ENCODE assay signal across 10 cellular contexts in the genomic region with DNA sequence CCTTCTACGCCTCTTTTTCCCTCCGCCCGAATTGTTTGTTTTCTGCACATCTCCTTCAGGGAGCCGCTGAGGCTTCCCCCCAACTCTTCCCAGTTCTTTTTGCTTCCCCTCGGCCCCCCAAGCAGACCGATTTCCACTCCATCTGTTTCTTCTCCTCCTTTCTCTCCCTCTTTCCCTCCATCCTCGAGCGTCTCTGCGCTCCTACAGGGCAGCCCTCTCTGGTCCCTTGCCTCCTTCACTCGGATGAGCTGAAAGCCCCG. TPM values are rescaled to one million over a fixed set of nuclear protein-coding genes. Genes with fewer than 3 reads are reported as not detected.
DNase-seq lines count a peak whose midpoint lies in the region; ATAC-seq and TF ChIP-seq lines count a peak whose summit lies in the region.
"Had no signal": no experiment of that assay in that cellular context is flagged by ENCODE, and none has a peak within 500 bp of the region (broad histone marks: within the 10 kb centered on the region; RNA-seq: fewer than 3 reads in every experiment).

No MANE protein-coding gene starts in this region.

- WGBS in heart left ventricle, 4 donors, result 3 to 6% (median 5%) methylated on average over 11 of the region's 11 CpGs
- no CpG with 5 or more reads among the region's 11 CpGs for WGBS in mesendoderm (ENCODE audit: extremely low coverage, insufficient coverage, low lambda C conversion rate)

- H3K23ac ChIP-seq in mesendoderm (ENCODE audit: low read length), result no peak overlapping the region

- H3K9me3 ChIP-seq in heart left ventricle (no peaks in the 10 kb centered on the region), vagina (no peaks in the 10 kb centered on the region)

- DNase-seq in heart left ventricle, result no peak
- no peak for DNase-seq in left cardiac atrium
- DNase-seq in activated naive CD8-positive, alpha-beta T cell treated with anti-CD3 and anti-CD28 coated beads for 36 hours, result no peak
- DNase-seq in mesendoderm, result no peak
- DNase-seq in vagina (ENCODE audit: extremely low spot score in 2 of 2), result no peak
- DNase-seq in NCI-H2171 (lab: John Stamatoyannopoulos, UW), result no peak
- DNase-seq in HPDE6-E6E7 (ENCODE audit: extremely low spot score), result no peak
- DNase-seq: Kasumi-1 had no signal

- TF ChIP-seq CTCF in heart left ventricle (IDR thresholded peaks at IDR 0.05) (no peak), vagina (IDR thresholded peaks at IDR 0.05) (no peak)

- no peak overlapping the region for H3K18ac ChIP-seq in mesendoderm (ENCODE audit: low read length)

- intact Hi-C loops in heart left ventricle (cut with DNase I), result loop anchor here in 1 of 10 donors (5.0 kb wide), 1 partner anchor 300 kb away; no protein-coding TSS in a partner anchor
- intact Hi-C loops in left cardiac atrium (cut with DNase I), result no loop called here
- intact Hi-C loops in vagina (cut with DNase I), result no loop called here

- H3K36me3 Mint-ChIP-seq in activated naive CD8-positive, alpha-beta T cell treated with anti-CD3 and anti-CD28 coated beads for 36 hours, result peaks cover 2% of the 10 kb centered on the region

- TF ChIP-seq POLR2A in heart left ventricle (IDR thresholded peaks at IDR 0.05), result no peak
- no peak for TF ChIP-seq POLR2A in vagina (IDR thresholded peaks at IDR 0.05)

- peaks cover 0 to 60% (median 40%) of the 10 kb centered on the region in 12 donors for H3K4me1 ChIP-seq in heart left ventricle
- H3K4me1 ChIP-seq in mesendoderm (ENCODE audit: control insufficient read depth, low read depth, low read length), result peaks cover 6% of the 10 kb centered on the region
- H3K4me1 ChIP-seq in vagina, result peaks cover 62% of the 10 kb centered on the region

- no peak overlapping the region for H3K27ac Mint-ChIP-seq in activated naive CD8-positive, alpha-beta T cell treated with anti-CD3 and anti-CD28 coated beads for 36 hours

- no peak overlapping the region for H2BK15ac ChIP-seq in mesendoderm (replicated peaks; ENCODE audit: low read depth)

- peak overlapping the region; percentile 10 to 54 (median 44) for H3K4me3 ChIP-seq in heart left ventricle
- no peak overlapping the region for H3K4me3 ChIP-seq in mesendoderm (ENCODE audit: low read length)
- H3K4me3 ChIP-seq in vagina, result peak overlapping the region; percentile 10 to 42

- peaks cover 67 to 100% (median 95%) of the 10 kb centered on the region in 9 donors for H3K27me3 ChIP-seq in heart left ventricle
- H3K27me3 ChIP-seq in mesendoderm (ENCODE audit: insufficient read depth, low read length, poor library complexity), result peaks cover 92% of the 10 kb centered on the region
- H3K27me3 ChIP-seq in vagina, result peaks cover 14% of the 10 kb centered on the region

- H4K8ac ChIP-seq in mesendoderm (ENCODE audit: low read depth, low read length), result no peak overlapping the region

- peaks cover 100% of the 10 kb centered on the region for H3K27me3 Mint-ChIP-seq in activated naive CD8-positive, alpha-beta T cell treated with anti-CD3 and anti-CD28 coated beads for 36 hours

- peaks cover 69% of the 10 kb centered on the region for H3K4me1 Mint-ChIP-seq in activated naive CD8-positive, alpha-beta T cell treated with anti-CD3 and anti-CD28 coated beads for 36 hours

- H3K9ac ChIP-seq in mesendoderm (ENCODE audit: low read length), result no peak overlapping the region

- H3K4me2 ChIP-seq in mesendoderm (ENCODE audit: low read length), result peak overlapping the region; percentile 62

- peak overlapping the region; percentile 69 for H3K4me3 Mint-ChIP-seq in activated naive CD8-positive, alpha-beta T cell treated with anti-CD3 and anti-CD28 coated beads for 36 hours

- no peak overlapping the region for H3K56ac ChIP-seq in mesendoderm (ENCODE audit: low read length)

- H3K79me1 ChIP-seq in mesendoderm (ENCODE audit: low read length), result no peaks in the 10 kb centered on the region

- no peaks in the 10 kb centered on the region for H3K9me3 Mint-ChIP-seq in activated naive CD8-positive, alpha-beta T cell treated with anti-CD3 and anti-CD28 coated beads for 36 hours

- H2BK120ac ChIP-seq in mesendoderm (ENCODE audit: low read depth, low read length), result no peak overlapping the region

- H3K36me3 ChIP-seq in heart left ventricle (no peaks in the 10 kb centered on the region), mesendoderm (ENCODE audit: control insufficient read depth, insufficient read depth, low read length) (no peaks in the 10 kb centered on the region), vagina (no peaks in the 10 kb centered on the region)

- no peak overlapping the region for H2AK5ac ChIP-seq in mesendoderm (ENCODE audit: low read length)

- no peak overlapping the region for H4K5ac ChIP-seq in mesendoderm (ENCODE audit: low read length)

- H3K4ac ChIP-seq in mesendoderm (ENCODE audit: low read depth, low read length), result no peak overlapping the region

- H2BK5ac ChIP-seq in mesendoderm (ENCODE audit: low read length), result no peak overlapping the region

- no peaks in the 10 kb centered on the region for H3K79me2 ChIP-seq in mesendoderm (ENCODE audit: control insufficient read depth, insufficient read depth, low read length)

- H3K27ac ChIP-seq in heart left ventricle (no peak overlapping the region), mesendoderm (ENCODE audit: low read depth, low read length) (no peak overlapping the region), vagina (no peak overlapping the region)

- ATAC-seq in heart left ventricle (peak in 2 of 4 donors; percentile 4 to 8), left cardiac atrium (no peak), HG03196 (IDR thresholded peaks at IDR 0.05; ENCODE audit: unreplicated experiment) (no peak)

RNA-seq across cellular contexts. Expression of a gene that starts 0.3 kb away (rescaled TPM):
- total RNA-seq in heart left ventricle, result 1 to 10 TPM in 1 of 9 donors, under 1 TPM in 6, not detected in 2; 0.04 to 1.1 (median 0.15) TPM
- under 1 TPM; 0.01 to 0.04 TPM for polyA plus RNA-seq in heart left ventricle
- total RNA-seq in left cardiac atrium, result under 1 TPM; 0.26 to 0.74 TPM
- total RNA-seq in activated naive CD8-positive, alpha-beta T cell treated with anti-CD3 and anti-CD28 coated beads for 36 hours, result not detected
- 0.01 TPM for polyA plus RNA-seq in mesendoderm (2013, experiment 1 of 2)
- polyA plus RNA-seq in mesendoderm (2013, experiment 2 of 2), result 0.01 TPM
- not detected for total RNA-seq in vagina
- total RNA-seq: bronchial epithelial cell had no signal

RNA-seq across cellular contexts. Expression of a gene that starts 15.1 kb away (rescaled TPM):
- total RNA-seq in heart left ventricle, result 10 to 100 TPM in 3 of 9 donors, 1 to 10 TPM in 6; 2.8 to 15.2 (median 6.8) TPM
- 10 to 100 TPM in 1 of 2 donors, 1 to 10 TPM in 1; 4.1 to 13.0 TPM for polyA plus RNA-seq in heart left ventricle
- 1 to 10 TPM; 5.1 to 6.0 TPM for total RNA-seq in left cardiac atrium
- total RNA-seq in activated naive CD8-positive, alpha-beta T cell treated with anti-CD3 and anti-CD28 coated beads for 36 hours, result under 1 TPM; 0.54 to 0.95 TPM
- 1.6 TPM for polyA plus RNA-seq in mesendoderm (2013, experiment 1 of 2)
- polyA plus RNA-seq in mesendoderm (2013, experiment 2 of 2), result 1.8 TPM
- 6.4 TPM for total RNA-seq in vagina
